In genomic region chr1:245366886-245367285, GRCh38 we compare ENCODE assay signal across 28 cellular contexts.
"Had no signal": no experiment of that assay in that cellular context is flagged by ENCODE, and none has a peak within 500 bp of the region (broad histone marks: within the 10 kb centered on the region; RNA-seq: fewer than 3 reads in every experiment).

No MANE protein-coding gene starts in this region.

- H3K36me3 ChIP-seq: brain microvascular endothelial cell, WERI-Rb-1 had no signal

- H3K4me3 Mint-ChIP-seq: activated B cell treated with CpG ODN at 0.5 μM for 24 hours; activated CD8-positive, alpha-beta memory T cell treated with anti-CD3 and anti-CD28 coated beads, Interleukin-2, amount 10 ng/mL, durations not matched to agents 7 days and 5 days; activated CD8-positive, alpha-beta T cell treated with anti-CD3 and anti-CD28 coated beads for 36 hours; activated naive CD4-positive, alpha-beta T cell treated with anti-CD3 and anti-CD28 coated beads for 36 hours; activated naive CD4-positive, alpha-beta T cell treated with anti-CD3 and anti-CD28 coated beads, Interleukin-2, amount 50 U/mL, for 24 hours; activated naive CD8-positive, alpha-beta T cell treated with anti-CD3 and anti-CD28 coated beads, Interleukin-2, amount 10 ng/mL, durations not matched to agents 7 days and 5 days; activated T-helper 1 cell treated with anti-CD3 and anti-CD28 coated beads, Interleukin-12 subunit alpha, Interleukin-12 subunit beta, Interleukin-2, Interleukin-4 antibody, amounts not matched to agents 30 ng/mL and 10 ng/mL and 1 ng/mL, durations not matched to agents 14 hours and 24 hours and 36 hours; T-helper 17 cell; T-helper 2 cell treated with Interferon-gamma antibody and Interleukin-4, amounts not matched to agents 5 μg/mL and 100 μg/mL, for 36 hours had no signal

- H3K27ac Mint-ChIP-seq: activated B cell treated with CpG ODN at 0.5 μM for 24 hours; activated CD8-positive, alpha-beta memory T cell treated with anti-CD3 and anti-CD28 coated beads, Interleukin-2, amount 10 ng/mL, durations not matched to agents 7 days and 5 days; activated CD8-positive, alpha-beta T cell treated with anti-CD3 and anti-CD28 coated beads for 36 hours; activated naive CD4-positive, alpha-beta T cell treated with anti-CD3 and anti-CD28 coated beads for 36 hours; activated naive CD4-positive, alpha-beta T cell treated with anti-CD3 and anti-CD28 coated beads, Interleukin-2, amount 50 U/mL, for 24 hours; activated naive CD8-positive, alpha-beta T cell treated with anti-CD3 and anti-CD28 coated beads, Interleukin-2, amount 10 ng/mL, durations not matched to agents 7 days and 5 days; activated T-helper 1 cell treated with anti-CD3 and anti-CD28 coated beads, Interleukin-12 subunit alpha, Interleukin-12 subunit beta, Interleukin-2, Interleukin-4 antibody, amounts not matched to agents 30 ng/mL and 10 ng/mL and 1 ng/mL, durations not matched to agents 14 hours and 24 hours and 36 hours; activated T-helper 2 cell treated with anti-CD3 and anti-CD28 coated beads, Interferon-gamma antibody, Interleukin-2, Interleukin-4, amounts not matched to agents 10 μg/mL and 5 μg/mL and 100 μg/mL, durations not matched to agents 14 hours and 24 hours and 36 hours; T-helper 17 cell; T-helper 2 cell treated with Interferon-gamma antibody and Interleukin-4, amounts not matched to agents 5 μg/mL and 100 μg/mL, for 36 hours had no signal

- H3K9me3 Mint-ChIP-seq: activated B cell treated with CpG ODN at 0.5 μM for 24 hours; activated CD8-positive, alpha-beta T cell treated with anti-CD3 and anti-CD28 coated beads for 36 hours; activated naive CD4-positive, alpha-beta T cell treated with anti-CD3 and anti-CD28 coated beads for 36 hours; activated naive CD4-positive, alpha-beta T cell treated with anti-CD3 and anti-CD28 coated beads, Interleukin-2, amount 50 U/mL, for 24 hours; activated T-helper 1 cell treated with anti-CD3 and anti-CD28 coated beads, Interleukin-12 subunit alpha, Interleukin-12 subunit beta, Interleukin-2, Interleukin-4 antibody, amounts not matched to agents 30 ng/mL and 10 ng/mL and 1 ng/mL, durations not matched to agents 14 hours and 24 hours and 36 hours; activated T-helper 2 cell treated with anti-CD3 and anti-CD28 coated beads, Interferon-gamma antibody, Interleukin-2, Interleukin-4, amounts not matched to agents 10 μg/mL and 5 μg/mL and 100 μg/mL, durations not matched to agents 14 hours and 24 hours and 36 hours; T-helper 2 cell treated with Interferon-gamma antibody and Interleukin-4, amounts not matched to agents 5 μg/mL and 100 μg/mL, for 36 hours had no signal

- H3K27me3 Mint-ChIP-seq: activated naive CD4-positive, alpha-beta T cell treated with anti-CD3 and anti-CD28 coated beads, Interleukin-2, amount 50 U/mL, for 24 hours; activated naive CD8-positive, alpha-beta T cell treated with anti-CD3 and anti-CD28 coated beads, Interleukin-2, amount 10 ng/mL, durations not matched to agents 7 days and 5 days had no signal

- H3K36me3 Mint-ChIP-seq: activated CD8-positive, alpha-beta memory T cell treated with anti-CD3 and anti-CD28 coated beads, Interleukin-2, amount 10 ng/mL, durations not matched to agents 7 days and 5 days; activated naive CD4-positive, alpha-beta T cell treated with anti-CD3 and anti-CD28 coated beads, Interleukin-2, amount 50 U/mL, for 24 hours; activated naive CD8-positive, alpha-beta T cell treated with anti-CD3 and anti-CD28 coated beads, Interleukin-2, amount 10 ng/mL, durations not matched to agents 7 days and 5 days had no signal

- H3K27ac ChIP-seq: brain microvascular endothelial cell, WERI-Rb-1 had no signal

- DNase-seq: activated B cell treated with CpG ODN at 0.5 μM for 24 hours; activated CD4-positive, alpha-beta T cell treated with anti-CD3 and anti-CD28 coated beads for 48 hours; activated CD4-positive, alpha-beta T cell treated with anti-CD3 and anti-CD28 coated beads, Interleukin-2, amount 50 U/mL, for 1 hour; activated CD4-positive, alpha-beta T cell treated with anti-CD3 and anti-CD28 coated beads, Interleukin-2, amount 50 U/mL, for 48 hours; activated CD8-positive, alpha-beta memory T cell treated with anti-CD3 and anti-CD28 coated beads, Interleukin-2, amount 10 ng/mL, durations not matched to agents 7 days and 5 days; activated CD8-positive, alpha-beta memory T cell treated with anti-CD3 and anti-CD28 coated beads, Interleukin-2, amount 50 U/mL, for 4 hours; activated CD8-positive, alpha-beta T cell treated with anti-CD3 and anti-CD28 coated beads for 36 hours; activated effector memory CD4-positive, alpha-beta T cell treated with anti-CD3 and anti-CD28 coated beads, Interleukin-2, amount 50 U/mL, for 16 hours; activated naive CD4-positive, alpha-beta T cell treated with anti-CD3 and anti-CD28 coated beads for 36 hours; activated naive CD8-positive, alpha-beta T cell treated with anti-CD3 and anti-CD28 coated beads, Interleukin-2, amount 10 ng/mL, durations not matched to agents 7 days and 5 days; activated T-cell treated with anti-CD3 and anti-CD28 coated beads, Interleukin-2, amount 50 U/mL, for 1 hour; activated T-cell treated with anti-CD3 and anti-CD28 coated beads, Interleukin-2, amount 50 U/mL, for 48 hours; amniotic stem cell; anterior cingulate cortex; brain microvascular endothelial cell; caudate nucleus; effector CD8-positive, alpha-beta T cell; foreskin fibroblast; T-helper 1 cell; T-helper 17 cell; T1000; WERI-Rb-1 had no signal

- H3K27me3 ChIP-seq: brain microvascular endothelial cell had no signal

- H3K4me1 Mint-ChIP-seq: activated B cell treated with CpG ODN at 0.5 μM for 24 hours; activated CD8-positive, alpha-beta memory T cell treated with anti-CD3 and anti-CD28 coated beads, Interleukin-2, amount 10 ng/mL, durations not matched to agents 7 days and 5 days; activated naive CD4-positive, alpha-beta T cell treated with anti-CD3 and anti-CD28 coated beads, Interleukin-2, amount 50 U/mL, for 24 hours; T-helper 17 cell had no signal

- ATAC-seq: activated CD4-positive, CD25-positive, alpha-beta regulatory T cell treated with anti-CD3 and anti-CD28 coated beads, Interleukin-2, amount 50 U/mL, for 24 hours; activated CD8-positive, alpha-beta memory T cell treated with anti-CD3 and anti-CD28 coated beads, Interleukin-2, amount 10 ng/mL, durations not matched to agents 7 days and 5 days; activated CD8-positive, alpha-beta T cell treated with anti-CD3 and anti-CD28 coated beads for 36 hours; esophagus mucosa; T-helper 17 cell had no signal
